22 cellular contexts compared by ENCODE assay signal in genomic region chr7:157964016-157964415, GRCh38.
DNase-seq lines count a peak whose midpoint lies in the region; ATAC-seq, FAIRE-seq and TF ChIP-seq lines count a peak whose summit lies in the region.
"Had no signal": no experiment of that assay in that cellular context is flagged by ENCODE, and none has a peak within 500 bp of the region (broad histone marks: within the 10 kb centered on the region; RNA-seq: fewer than 3 reads in every experiment).

No MANE protein-coding gene starts in this region.

- intact Hi-C loops in cardiac septum (cut with DNase I) (no loop called here), Right ventricle myocardium superior (cut with DNase I) (no loop called here), kidney (cut with DNase I) (no loop called here)

- peaks cover 3% of the 10 kb centered on the region for H3K9me3 Mint-ChIP-seq in stimulated activated memory B cell treated with anti-CD40 and anti-IgM and Interleukin-4, amounts not matched to agents 10 μg/mL and 1 μg/mL and 100 μg/mL, for 72 hours
- H3K9me3 Mint-ChIP-seq in activated T-cell treated with anti-CD3 and anti-CD28 coated beads, Interleukin-2, amount 50 U/mL, for 24 hours, result peaks cover 8% of the 10 kb centered on the region
- H3K9me3 Mint-ChIP-seq: CD8-positive, alpha-beta T cell had no signal

- peaks cover 0 to under 1% of the 10 kb centered on the region in 2 donors for H3K9me3 ChIP-seq in kidney (ENCODE audit: control insufficient read depth in 1 of 2, low read length in 2 of 2)

- H3K27ac ChIP-seq in kidney (ENCODE audit: low read depth in 2 of 2, low read length in 2 of 2), result no peak overlapping the region
- H3K27ac ChIP-seq: 22Rv1, BLaER1, C4-2B had no signal

- H3K36me3 Mint-ChIP-seq in stimulated activated memory B cell treated with anti-CD40 and anti-IgM and Interleukin-4, amounts not matched to agents 10 μg/mL and 1 μg/mL and 100 μg/mL, for 72 hours, result no peaks in the 10 kb centered on the region
- no peaks in the 10 kb centered on the region for H3K36me3 Mint-ChIP-seq in activated T-cell treated with anti-CD3 and anti-CD28 coated beads, Interleukin-2, amount 50 U/mL, for 24 hours (ENCODE audit: low read depth)
- H3K36me3 Mint-ChIP-seq: CD4-positive, CD25-positive, alpha-beta regulatory T cell; CD8-positive, alpha-beta T cell had no signal

- no peak overlapping the region for H3K4me3 Mint-ChIP-seq in stimulated activated memory B cell treated with anti-CD40 and anti-IgM and Interleukin-4, amounts not matched to agents 10 μg/mL and 1 μg/mL and 100 μg/mL, for 72 hours
- H3K4me3 Mint-ChIP-seq in activated T-cell treated with anti-CD3 and anti-CD28 coated beads, Interleukin-2, amount 50 U/mL, for 24 hours, result no peak overlapping the region
- H3K4me3 Mint-ChIP-seq: B cell; CD4-positive, CD25-positive, alpha-beta regulatory T cell; CD8-positive, alpha-beta T cell had no signal

- FAIRE-seq in kidney (lab: Jason Lieb, UNC), result no peak
- FAIRE-seq: A204.1, D721Med, GM12891, GM18507, H54 had no signal

- no peaks in the 10 kb centered on the region for H3K4me1 Mint-ChIP-seq in stimulated activated memory B cell treated with anti-CD40 and anti-IgM and Interleukin-4, amounts not matched to agents 10 μg/mL and 1 μg/mL and 100 μg/mL, for 72 hours
- no peaks in the 10 kb centered on the region for H3K4me1 Mint-ChIP-seq in activated T-cell treated with anti-CD3 and anti-CD28 coated beads, Interleukin-2, amount 50 U/mL, for 24 hours (ENCODE audit: low read depth)
- H3K4me1 Mint-ChIP-seq: B cell; CD4-positive, CD25-positive, alpha-beta regulatory T cell had no signal

- no peak overlapping the region for H3K27ac Mint-ChIP-seq in stimulated activated memory B cell treated with anti-CD40 and anti-IgM and Interleukin-4, amounts not matched to agents 10 μg/mL and 1 μg/mL and 100 μg/mL, for 72 hours
- no peak overlapping the region for H3K27ac Mint-ChIP-seq in activated T-cell treated with anti-CD3 and anti-CD28 coated beads, Interleukin-2, amount 50 U/mL, for 24 hours
- H3K27ac Mint-ChIP-seq: B cell; CD4-positive, CD25-positive, alpha-beta regulatory T cell; CD8-positive, alpha-beta T cell had no signal

- TF ChIP-seq CTCF in kidney (IDR thresholded peaks at IDR 0.05; ENCODE audit: borderline replicate concordance, extremely low read depth, insufficient read depth), result no peak

- no peak overlapping the region for H3K9ac ChIP-seq in kidney (ENCODE audit: low read length in 2 of 2)
- H3K9ac ChIP-seq: BLaER1 had no signal

- DNase-seq in cardiac septum (ENCODE audit: low spot score) (peak; percentile 72), Right ventricle myocardium superior (no peak), kidney (peak; percentile 19), DMS 273 (lab: John Stamatoyannopoulos, UW; ENCODE audit: unreplicated experiment) (no peak)
- no peak for DNase-seq in activated T-cell treated with anti-CD3 and anti-CD28 coated beads, Interleukin-2, amount 50 U/mL, for 24 hours
- DNase-seq: CD4-positive, CD25-positive, alpha-beta regulatory T cell; CD8-positive, alpha-beta T cell; DMS53; DMS79 treated with DMSO at 0.1 percent for 48 hours; GF-D8; GOT3; HCEC 1CT had no signal

- no peaks in the 10 kb centered on the region for H3K4me1 ChIP-seq in kidney (ENCODE audit: control insufficient read depth in 1 of 2, insufficient read depth in 1 of 2, low read depth in 1 of 2, low read length in 2 of 2)

- H3K36me3 ChIP-seq in kidney (ENCODE audit: control insufficient read depth in 1 of 2, insufficient read depth in 2 of 2, low read length in 2 of 2), result no peaks in the 10 kb centered on the region
- H3K36me3 ChIP-seq: BLaER1 had no signal

- no peak for ATAC-seq in Right ventricle myocardium superior (ENCODE audit: poor library complexity)
- ATAC-seq in stimulated activated memory B cell treated with anti-CD40 and anti-IgM and Interleukin-4, amounts not matched to agents 10 μg/mL and 1 μg/mL and 100 μg/mL, for 72 hours, result peak; percentile 35
- ATAC-seq: CD8-positive, alpha-beta T cell had no signal

- no peaks in the 10 kb centered on the region for H3K27me3 Mint-ChIP-seq in stimulated activated memory B cell treated with anti-CD40 and anti-IgM and Interleukin-4, amounts not matched to agents 10 μg/mL and 1 μg/mL and 100 μg/mL, for 72 hours
- peaks cover 41% of the 10 kb centered on the region for H3K27me3 Mint-ChIP-seq in activated T-cell treated with anti-CD3 and anti-CD28 coated beads, Interleukin-2, amount 50 U/mL, for 24 hours
- H3K27me3 Mint-ChIP-seq: B cell had no signal

- H3K4me3 ChIP-seq in kidney (ENCODE audit: low read length in 2 of 2), result no peak overlapping the region
- H3K4me3 ChIP-seq: BLaER1 had no signal

Comparison
In these comparisons a context has a peak if more than half of its experiments do, and no peak if none do; other contexts are left out.
1. DNase-seq: peak in cardiac septum (single experiment) and kidney (single experiment); none in Right ventricle myocardium superior (single experiment), activated T-cell treated with anti-CD3 and anti-CD28 coated beads, Interleukin-2, amount 50 U/mL, for 24 hours (single experiment) and DMS 273 (single experiment).